In the genomic region with DNA sequence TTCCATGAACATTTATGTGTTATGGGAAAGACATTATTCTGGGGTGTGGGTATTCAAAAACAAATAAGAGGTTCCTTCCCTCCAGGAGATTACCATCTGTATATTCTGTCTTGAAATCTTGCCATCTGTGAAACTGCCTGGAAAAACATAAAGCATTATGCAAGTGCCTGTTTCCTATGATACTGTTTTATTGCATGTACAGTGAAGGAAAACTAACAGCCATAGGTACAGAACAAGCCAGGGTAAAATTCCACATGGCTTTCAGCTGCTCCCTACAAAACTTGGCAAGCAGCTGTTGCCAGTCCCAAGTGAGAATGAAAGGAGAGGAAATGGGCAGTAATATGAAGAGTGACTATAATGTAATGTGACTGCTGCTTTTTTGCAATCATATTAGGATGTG, we compare ENCODE assay signal across 24 cellular contexts.
"Had no signal": no experiment of that assay in that cellular context is flagged by ENCODE, and none has a peak within 500 bp of the region (broad histone marks: within the 10 kb centered on the region; RNA-seq: fewer than 3 reads in every experiment).

No MANE protein-coding gene starts in this region.

- H3K27me3 Mint-ChIP-seq: activated naive CD8-positive, alpha-beta T cell had no signal

- H3K9me3 Mint-ChIP-seq: activated T-cell treated with anti-CD3 and anti-CD28 coated beads, Interleukin-2, amount 50 U/mL, for 4 hours; activated T-helper 2 cell treated with anti-CD3 and anti-CD28 coated beads, Interferon-gamma antibody, Interleukin-2, Interleukin-4, amounts not matched to agents 10 μg/mL and 5 μg/mL and 100 μg/mL, durations not matched to agents 14 hours and 24 hours and 36 hours; natural killer cell treated with Interleukin-12 subunit alpha and Interleukin-12 subunit beta and Interleukin-15 and Interleukin-18, amount 100 ng/mL, for 72 hours; T-helper 1 cell treated with Interleukin-12 subunit alpha and Interleukin-12 subunit beta and Interleukin-4 antibody, amounts not matched to agents 30 μg/mL and 1 μg/mL, for 36 hours had no signal

- FAIRE-seq: pancreas had no signal

- H3K27ac Mint-ChIP-seq: activated CD4-positive, alpha-beta T cell treated with anti-CD3 and anti-CD28 coated beads for 36 hours; activated naive CD8-positive, alpha-beta T cell; activated T-helper 2 cell treated with anti-CD3 and anti-CD28 coated beads, Interferon-gamma antibody, Interleukin-2, Interleukin-4, amounts not matched to agents 10 μg/mL and 5 μg/mL and 100 μg/mL, durations not matched to agents 14 hours and 24 hours and 36 hours; natural killer cell treated with Interleukin-12 subunit alpha and Interleukin-12 subunit beta and Interleukin-15 and Interleukin-18, amount 100 ng/mL, for 72 hours; T-helper 1 cell treated with Interleukin-12 subunit alpha and Interleukin-12 subunit beta and Interleukin-4 antibody, amounts not matched to agents 30 μg/mL and 1 μg/mL, for 36 hours; WTC11 had no signal

- H3K4me3 Mint-ChIP-seq: activated CD4-positive, alpha-beta T cell treated with anti-CD3 and anti-CD28 coated beads for 36 hours; activated naive CD8-positive, alpha-beta T cell; activated T-cell treated with anti-CD3 and anti-CD28 coated beads, Interleukin-2, amount 50 U/mL, for 4 hours; natural killer cell treated with Interleukin-12 subunit alpha and Interleukin-12 subunit beta and Interleukin-15 and Interleukin-18, amount 100 ng/mL, for 72 hours; T-helper 1 cell treated with Interleukin-12 subunit alpha and Interleukin-12 subunit beta and Interleukin-4 antibody, amounts not matched to agents 30 μg/mL and 1 μg/mL, for 36 hours; WTC11 had no signal

- H3K4me1 Mint-ChIP-seq: activated CD4-positive, alpha-beta T cell treated with anti-CD3 and anti-CD28 coated beads for 36 hours had no signal

- H3K4me3 ChIP-seq: pancreas, psoas muscle, right atrium auricular region, stomach, suprapubic skin, tibial nerve had no signal

- H3K36me3 Mint-ChIP-seq: activated naive CD8-positive, alpha-beta T cell; natural killer cell treated with Interleukin-12 subunit alpha and Interleukin-12 subunit beta and Interleukin-15 and Interleukin-18, amount 100 ng/mL, for 72 hours; WTC11 had no signal

- DNase-seq: activated CD4-positive, alpha-beta T cell treated with anti-CD3 and anti-CD28 coated beads for 36 hours; activated CD4-positive, alpha-beta T cell treated with anti-CD3 and anti-CD28 coated beads, Interleukin-2, amount 50 U/mL, for 4 hours; activated CD8-positive, alpha-beta memory T cell treated with anti-CD3 and anti-CD28 coated beads, Interleukin-2, amount 50 U/mL, for 48 hours; activated naive CD4-positive, alpha-beta T cell; activated T-cell treated with anti-CD3 and anti-CD28 coated beads, Interleukin-2, amount 50 U/mL, for 4 hours; amniotic stem cell; cerebellar nuclear complex; cortex of kidney; effector CD8-positive, alpha-beta T cell; foreskin melanocyte; left ventricle myocardium superior; pancreas; psoas muscle; stimulated activated CD4-positive, alpha-beta T cell treated with anti-CD3 and anti-CD28 coated beads, Interleukin-1b, Interleukin-23, amount 100 ng/mL, for 48 hours; stomach; T1000 had no signal
